In the genomic region with DNA sequence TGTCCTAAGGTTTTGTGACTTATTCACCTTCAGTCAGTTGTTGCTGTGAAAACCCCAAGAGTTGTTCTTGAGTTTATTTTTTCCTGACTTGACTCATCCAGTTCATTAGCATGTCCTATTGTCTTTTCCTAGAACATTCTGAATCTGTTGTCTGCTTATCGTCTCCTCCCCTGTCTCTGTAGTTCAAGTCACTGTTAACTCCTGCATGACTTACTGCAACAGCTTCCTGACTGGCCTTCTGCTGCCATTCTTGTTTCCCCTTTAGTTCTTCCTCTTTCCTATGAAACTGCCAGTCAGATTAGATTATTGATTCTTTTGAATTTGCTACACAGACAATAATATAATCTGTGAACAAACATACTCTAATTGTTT, we compare ENCODE assay signal across 8 cellular contexts.
A peak's percentile ranks its signal among the peaks of the same experiment; 100 is the strongest.
DNase-seq lines count a peak whose midpoint lies in the region; ATAC-seq, FAIRE-seq and TF ChIP-seq lines count a peak whose summit lies in the region.

No MANE protein-coding gene starts in this region.

- ATAC-seq in GM18502 (IDR thresholded peaks at IDR 0.05; ENCODE audit: poor library complexity, unreplicated experiment) (peak; percentile 78), HG03196 (IDR thresholded peaks at IDR 0.05; ENCODE audit: unreplicated experiment) (peak; percentile 54), left lung (peak; percentile 77), GM21576 (IDR thresholded peaks at IDR 0.05; ENCODE audit: unreplicated experiment) (no peak)

- no peak for FAIRE-seq in small intestine (lab: Jason Lieb, UNC)

- 25 to 42% (median 35%) methylated on average over 1 of the region's 1 CpG for WGBS in small intestine, 3 donors

- intact Hi-C loops in left lung (cut with DNase I) = no loop called here

- peak; percentile 33 for DNase-seq in adipocyte (ENCODE audit: low read depth)
- no peak for DNase-seq in left lung
- DNase-seq in SHP77 treated with DMSO at 0.1 percent for 48 hours (lab: John Stamatoyannopoulos, UW) = no peak
- no peak for DNase-seq in HT-29 (ENCODE audit: low spot score)
- DNase-seq in small intestine = no peak

- peaks cover 15% of the 10 kb centered on the region for H3K4me1 ChIP-seq in adipocyte (ENCODE audit: control insufficient read depth, insufficient read depth, low read length)
- H3K4me1 ChIP-seq in left lung = peaks cover 0 to 31% of the 10 kb centered on the region in 2 donors
- H3K4me1 ChIP-seq in small intestine (ENCODE audit: control insufficient read depth in 2 of 2, insufficient read depth in 1 of 2, low read depth in 1 of 2, low read length in 1 of 2) = peaks cover 0 to 3% of the 10 kb centered on the region in 2 donors

- H3K9me3 ChIP-seq in adipocyte (ENCODE audit: control insufficient read depth, low read length) = peaks cover 3% of the 10 kb centered on the region
- peaks cover 0 to 3% of the 10 kb centered on the region in 2 donors for H3K9me3 ChIP-seq in left lung
- no peaks in the 10 kb centered on the region for H3K9me3 ChIP-seq in small intestine (ENCODE audit: control insufficient read depth, low read depth)

- H3K27me3 ChIP-seq in adipocyte (replicated peaks; ENCODE audit: control insufficient read depth, insufficient read depth, low read length) (no peaks in the 10 kb centered on the region), left lung (no peaks in the 10 kb centered on the region), small intestine (ENCODE audit: control insufficient read depth in 2 of 2, insufficient read depth in 2 of 2, low read length in 2 of 2) (no peaks in the 10 kb centered on the region)

- H3K4me3 ChIP-seq in adipocyte (ENCODE audit: low read length) (no peak overlapping the region), left lung (no peak overlapping the region), small intestine (ENCODE audit: low read depth in 1 of 2, low read length in 2 of 2) (no peak overlapping the region)

- H3K36me3 ChIP-seq in adipocyte (ENCODE audit: control insufficient read depth, insufficient read depth, low read length, severe bottlenecking) (peaks cover 2% of the 10 kb centered on the region), left lung (no peaks in the 10 kb centered on the region), small intestine (ENCODE audit: control insufficient read depth in 2 of 2, insufficient read depth in 2 of 2, low read length in 2 of 2) (no peaks in the 10 kb centered on the region)

- no peak overlapping the region for H3K9ac ChIP-seq in adipocyte (ENCODE audit: low read length)

- H3K27ac ChIP-seq in left lung (peak overlapping the region; percentile 40 to 80), small intestine (ENCODE audit: low read depth in 1 of 2, low read length in 1 of 2) (no peak overlapping the region)

- TF ChIP-seq CTCF in left lung (IDR thresholded peaks at IDR 0.05) = no peak

Comparison
In these comparisons a context has a peak if more than half of its experiments do, and no peak if none do; other contexts are left out.
1. H3K27ac ChIP-seq: peak in left lung (2 of 2); none in small intestine (0 of 2).